ENCODE assay signal across 28 cellular contexts in genomic region chr22:44712962-44713361, GRCh38. TPM values are rescaled to one million over a fixed set of nuclear protein-coding genes. Genes with fewer than 3 reads are reported as not detected.
A peak's percentile ranks its signal among the peaks of the same experiment; 100 is the strongest.
DNase-seq lines count a peak whose midpoint lies in the region; ATAC-seq and TF ChIP-seq lines count a peak whose summit lies in the region.
"Had no signal": no experiment of that assay in that cellular context is flagged by ENCODE, and none has a peak within 500 bp of the region (broad histone marks: within the 10 kb centered on the region; RNA-seq: fewer than 3 reads in every experiment).

No MANE protein-coding gene starts in this region.

- no peaks in the 10 kb centered on the region for H3K27me3 ChIP-seq in Caco-2 (replicated peaks; ENCODE audit: control insufficient read depth, insufficient read depth, low read length)
- H3K27me3 ChIP-seq: BE2C, SJCRH30 had no signal

- peaks cover 47% of the 10 kb centered on the region for H3K4me1 Mint-ChIP-seq in activated CD8-positive, alpha-beta T cell treated with anti-CD3 and anti-CD28 coated beads, Interleukin-2, amount 10 ng/mL, durations not matched to agents 7 days and 5 days (ENCODE audit: low read depth)
- peaks cover 33% of the 10 kb centered on the region for H3K4me1 Mint-ChIP-seq in activated CD8-positive, alpha-beta T cell treated with anti-CD3 and anti-CD28 coated beads for 36 hours (ENCODE audit: low read depth)
- peaks cover 10% of the 10 kb centered on the region for H3K4me1 Mint-ChIP-seq in Caco-2 (ENCODE audit: low read depth, unreplicated experiment)
- H3K4me1 Mint-ChIP-seq in naive thymus-derived CD8-positive, alpha-beta T cell, result peaks cover 23 to 55% (median 51%) of the 10 kb centered on the region in 4 donors
- peaks cover 45% of the 10 kb centered on the region for H3K4me1 Mint-ChIP-seq in stimulated activated memory B cell treated with anti-CD40 and anti-IgM and Interleukin-4, amounts not matched to agents 10 μg/mL and 1 μg/mL and 100 μg/mL, for 72 hours

- intact Hi-C loops in activated CD8-positive, alpha-beta T cell treated with anti-CD3 and anti-CD28 coated beads for 36 hours (cut with micrococcal nuclease), result no loop called here
- intact Hi-C loops in Caco-2 (cut with micrococcal nuclease; ENCODE audit: unreplicated experiment), result no loop called here

- H3K4me3 ChIP-seq in Caco-2 (ENCODE audit: low read depth, low read length), result no peak overlapping the region
- H3K4me3 ChIP-seq: HAP-1, SJCRH30 had no signal

- H3K9me3 ChIP-seq in Caco-2, result no peaks in the 10 kb centered on the region
- H3K9me3 ChIP-seq: BE2C, HAP-1, SJCRH30 had no signal

- peaks cover 6% of the 10 kb centered on the region for H3K36me3 Mint-ChIP-seq in activated CD8-positive, alpha-beta T cell treated with anti-CD3 and anti-CD28 coated beads, Interleukin-2, amount 10 ng/mL, durations not matched to agents 7 days and 5 days (ENCODE audit: low read depth)
- H3K36me3 Mint-ChIP-seq in activated CD8-positive, alpha-beta T cell treated with anti-CD3 and anti-CD28 coated beads for 36 hours (ENCODE audit: low read depth), result peaks cover 2% of the 10 kb centered on the region
- H3K36me3 Mint-ChIP-seq in Caco-2 (ENCODE audit: insufficient read depth, unreplicated experiment), result peaks cover 71% of the 10 kb centered on the region
- H3K36me3 Mint-ChIP-seq in naive thymus-derived CD8-positive, alpha-beta T cell, result peaks cover 0 to 39% (median 0%) of the 10 kb centered on the region in 3 donors
- no peaks in the 10 kb centered on the region for H3K36me3 Mint-ChIP-seq in stimulated activated memory B cell treated with anti-CD40 and anti-IgM and Interleukin-4, amounts not matched to agents 10 μg/mL and 1 μg/mL and 100 μg/mL, for 72 hours
- H3K36me3 Mint-ChIP-seq: IgD-negative memory B cell had no signal

- no peak for ATAC-seq in activated CD8-positive, alpha-beta T cell treated with anti-CD3 and anti-CD28 coated beads, Interleukin-2, amount 10 ng/mL, durations not matched to agents 7 days and 5 days
- no peak for ATAC-seq in activated CD8-positive, alpha-beta T cell treated with anti-CD3 and anti-CD28 coated beads for 36 hours
- ATAC-seq in naive thymus-derived CD8-positive, alpha-beta T cell, result no peak
- no peak for ATAC-seq in stimulated activated memory B cell treated with anti-CD40 and anti-IgM and Interleukin-4, amounts not matched to agents 10 μg/mL and 1 μg/mL and 100 μg/mL, for 72 hours
- no peak for ATAC-seq in HG02870 (IDR thresholded peaks at IDR 0.05; ENCODE audit: unreplicated experiment)
- ATAC-seq in HG02970 (IDR thresholded peaks at IDR 0.05; ENCODE audit: low FRiP score, unreplicated experiment), result no peak
- ATAC-seq: PC-3, SK-N-SH treated with all-trans-retinoic acid at 6 μM for 48 hours had no signal

- no peak for TF ChIP-seq CTCF in activated CD8-positive, alpha-beta T cell treated with anti-CD3 and anti-CD28 coated beads for 36 hours (IDR thresholded peaks at IDR 0.05)
- no peak for TF ChIP-seq CTCF in Caco-2 (IDR thresholded peaks at IDR 0.05; ENCODE audit: insufficient read depth in 1 of 2, low read depth in 1 of 2, low read length in 1 of 2, severe bottlenecking in 1 of 2, unreplicated experiment in 1 of 2)

- H3K9me3 Mint-ChIP-seq in activated CD8-positive, alpha-beta T cell treated with anti-CD3 and anti-CD28 coated beads, Interleukin-2, amount 10 ng/mL, durations not matched to agents 7 days and 5 days (ENCODE audit: insufficient read depth), result no peaks in the 10 kb centered on the region
- no peaks in the 10 kb centered on the region for H3K9me3 Mint-ChIP-seq in activated CD8-positive, alpha-beta T cell treated with anti-CD3 and anti-CD28 coated beads for 36 hours
- H3K9me3 Mint-ChIP-seq in Caco-2 (ENCODE audit: unreplicated experiment), result no peaks in the 10 kb centered on the region
- no peaks in the 10 kb centered on the region for H3K9me3 Mint-ChIP-seq in naive thymus-derived CD8-positive, alpha-beta T cell
- H3K9me3 Mint-ChIP-seq in stimulated activated memory B cell treated with anti-CD40 and anti-IgM and Interleukin-4, amounts not matched to agents 10 μg/mL and 1 μg/mL and 100 μg/mL, for 72 hours, result no peaks in the 10 kb centered on the region
- H3K9me3 Mint-ChIP-seq: CD4-positive, alpha-beta T cell; HFFc6; IgD-negative memory B cell had no signal

- no peak overlapping the region for H3K4me3 Mint-ChIP-seq in activated CD8-positive, alpha-beta T cell treated with anti-CD3 and anti-CD28 coated beads, Interleukin-2, amount 10 ng/mL, durations not matched to agents 7 days and 5 days
- no peak overlapping the region for H3K4me3 Mint-ChIP-seq in activated CD8-positive, alpha-beta T cell treated with anti-CD3 and anti-CD28 coated beads for 36 hours
- no peak overlapping the region for H3K4me3 Mint-ChIP-seq in Caco-2 (ENCODE audit: unreplicated experiment)
- H3K4me3 Mint-ChIP-seq in naive thymus-derived CD8-positive, alpha-beta T cell, result peak overlapping the region in 1 of 10 donors; percentile 85
- H3K4me3 Mint-ChIP-seq in stimulated activated memory B cell treated with anti-CD40 and anti-IgM and Interleukin-4, amounts not matched to agents 10 μg/mL and 1 μg/mL and 100 μg/mL, for 72 hours, result no peak overlapping the region
- H3K4me3 Mint-ChIP-seq: CD4-positive, alpha-beta T cell; HFFc6 had no signal

- no TSS peak for BruUV-seq in Caco-2 (replicated peaks; lab: Mats Ljungman, UMichigan)

- no peaks in the 10 kb centered on the region; the same call in 1 of the 2 replicates for H3K36me3 ChIP-seq in Caco-2 (ENCODE audit: control insufficient read depth, insufficient read depth, low read length)
- H3K36me3 ChIP-seq: BE2C, HAP-1 had no signal

- H3K27ac Mint-ChIP-seq in activated CD8-positive, alpha-beta T cell treated with anti-CD3 and anti-CD28 coated beads, Interleukin-2, amount 10 ng/mL, durations not matched to agents 7 days and 5 days, result peak overlapping the region; percentile 43
- no peak overlapping the region for H3K27ac Mint-ChIP-seq in activated CD8-positive, alpha-beta T cell treated with anti-CD3 and anti-CD28 coated beads for 36 hours
- peak overlapping the region; percentile 50 for H3K27ac Mint-ChIP-seq in Caco-2 (ENCODE audit: unreplicated experiment)
- H3K27ac Mint-ChIP-seq in naive thymus-derived CD8-positive, alpha-beta T cell, result peak overlapping the region in 6 of 10 donors; percentile 5 to 87 (median 44)
- peak overlapping the region; percentile 81 for H3K27ac Mint-ChIP-seq in stimulated activated memory B cell treated with anti-CD40 and anti-IgM and Interleukin-4, amounts not matched to agents 10 μg/mL and 1 μg/mL and 100 μg/mL, for 72 hours
- H3K27ac Mint-ChIP-seq: CD4-positive, alpha-beta T cell; HFFc6; IgD-negative memory B cell had no signal

- no peaks in the 10 kb centered on the region for H3K27me3 Mint-ChIP-seq in activated CD8-positive, alpha-beta T cell treated with anti-CD3 and anti-CD28 coated beads, Interleukin-2, amount 10 ng/mL, durations not matched to agents 7 days and 5 days (ENCODE audit: low read depth)
- H3K27me3 Mint-ChIP-seq in activated CD8-positive, alpha-beta T cell treated with anti-CD3 and anti-CD28 coated beads for 36 hours, result no peaks in the 10 kb centered on the region
- H3K27me3 Mint-ChIP-seq in Caco-2 (ENCODE audit: insufficient read depth, unreplicated experiment), result no peaks in the 10 kb centered on the region
- no peaks in the 10 kb centered on the region for H3K27me3 Mint-ChIP-seq in naive thymus-derived CD8-positive, alpha-beta T cell
- H3K27me3 Mint-ChIP-seq in stimulated activated memory B cell treated with anti-CD40 and anti-IgM and Interleukin-4, amounts not matched to agents 10 μg/mL and 1 μg/mL and 100 μg/mL, for 72 hours, result no peaks in the 10 kb centered on the region
- H3K27me3 Mint-ChIP-seq: CD4-positive, alpha-beta T cell; IgD-negative memory B cell had no signal

- POLR2A ChIA-PET in activated CD8-positive, alpha-beta T cell treated with anti-CD3 and anti-CD28 coated beads, Interleukin-2, amount 10 ng/mL, durations not matched to agents 7 days and 5 days (lab: Charles Lee), result no interaction called here
- POLR2A ChIA-PET in activated CD8-positive, alpha-beta T cell treated with anti-CD3 and anti-CD28 coated beads for 36 hours (lab: Charles Lee), result interaction anchor here (1.1 to 1.5 kb wide), 2 partner anchors 18 to 219 kb away, joined by 3 to 5 read pairs; no protein-coding TSS in a partner anchor
- POLR2A ChIA-PET in Caco-2 (lab: Charles Lee), result no interaction called here
- POLR2A ChIA-PET in naive thymus-derived CD8-positive, alpha-beta T cell (lab: Charles Lee), result interaction anchor here (0.7 kb wide), 1 partner anchor 16 kb away, joined by 3 read pairs; no protein-coding TSS in a partner anchor

- H3K4me1 ChIP-seq in Caco-2, result peaks cover 31% of the 10 kb centered on the region
- H3K4me1 ChIP-seq: BE2C, HAP-1 had no signal

- CTCF ChIA-PET in activated CD8-positive, alpha-beta T cell treated with anti-CD3 and anti-CD28 coated beads, Interleukin-2, amount 10 ng/mL, durations not matched to agents 7 days and 5 days (lab: Charles Lee), result no interaction called here
- CTCF ChIA-PET in activated CD8-positive, alpha-beta T cell treated with anti-CD3 and anti-CD28 coated beads for 36 hours (lab: Charles Lee), result interaction anchor here (1.4 kb wide), 1 partner anchor 15 kb away, joined by 5 read pairs; no protein-coding TSS in a partner anchor
- CTCF ChIA-PET in Caco-2 (lab: Charles Lee), result no interaction called here

- no peak for DNase-seq in activated CD8-positive, alpha-beta T cell treated with anti-CD3 and anti-CD28 coated beads, Interleukin-2, amount 10 ng/mL, durations not matched to agents 7 days and 5 days
- no peak for DNase-seq in activated CD8-positive, alpha-beta T cell treated with anti-CD3 and anti-CD28 coated beads for 36 hours
- no peak for DNase-seq in Caco-2
- no peak for DNase-seq in naive thymus-derived CD8-positive, alpha-beta T cell
- DNase-seq in DMS153 treated with DMSO at 0.1 percent for 48 hours (lab: John Stamatoyannopoulos, UW; ENCODE audit: unreplicated experiment), result no peak
- DNase-seq: 8988T; ACHN; BE2C; Calu3; CD4-positive, alpha-beta T cell; DMS153; HFFc6; NCI-H1048; NCI-H1417; NCI-H1694; NCI-H2029 treated with DMSO at 0.1 percent for 48 hours; NCI-H446 treated with DMSO at 0.1 percent for 48 hours; NCI-H526; NCI-H82; NK-92 treated with Interleukin-12 subunit alpha and Interleukin-12 subunit beta, amount 100 ng/mL, for 24 hours; PC-3; SJCRH30 had no signal

RNA-seq across cellular contexts. Expression of gene PRR5, which starts 11.0 kb away (rescaled TPM):
- 10 to 100 TPM; 29.4 to 31.5 TPM for total RNA-seq in activated CD8-positive, alpha-beta T cell treated with anti-CD3 and anti-CD28 coated beads, Interleukin-2, amount 10 ng/mL, durations not matched to agents 7 days and 5 days
- total RNA-seq in activated CD8-positive, alpha-beta T cell treated with anti-CD3 and anti-CD28 coated beads for 36 hours, result 10 to 100 TPM; 26.8 to 27.3 TPM
- 74.8 and 82.8 TPM in 2 replicates for total RNA-seq in Caco-2 (2022)
- 10 to 100 TPM; 85.3 to 86.3 TPM for total RNA-seq in naive thymus-derived CD8-positive, alpha-beta T cell
- polyA plus RNA-seq in naive thymus-derived CD8-positive, alpha-beta T cell, result 100 to 1,000 TPM in 1 of 3 donors, 10 to 100 TPM in 2; 75.2 to 107 (median 83.3) TPM

RNA-seq across cellular contexts. Expression of gene ARHGAP8, which starts 39.4 kb away (rescaled TPM):
- 1 to 10 TPM in 1 of 2 experiments, under 1 TPM in 1; 0.39 to 1.2 TPM for total RNA-seq in activated CD8-positive, alpha-beta T cell treated with anti-CD3 and anti-CD28 coated beads, Interleukin-2, amount 10 ng/mL, durations not matched to agents 7 days and 5 days
- 1 to 10 TPM; 2.1 to 3.2 TPM for total RNA-seq in activated CD8-positive, alpha-beta T cell treated with anti-CD3 and anti-CD28 coated beads for 36 hours
- 81.5 and 90.5 TPM in 2 replicates for total RNA-seq in Caco-2 (2022)
- total RNA-seq in naive thymus-derived CD8-positive, alpha-beta T cell, result 1 to 10 TPM; 2.5 to 4.8 TPM
- polyA plus RNA-seq in naive thymus-derived CD8-positive, alpha-beta T cell, result under 1 TPM in 1 of 3 donors, not detected in 2; 0.19 TPM
- total RNA-seq: HFFc6 had no signal
- polyA plus RNA-seq: IgD-negative memory B cell had no signal

Comparison
In these comparisons a context has a peak if more than half of its experiments do, and no peak if none do; other contexts are left out.
1. POLR2A ChIA-PET loops: an anchor here in activated CD8-positive, alpha-beta T cell treated with anti-CD3 and anti-CD28 coated beads for 36 hours (1.1 to 1.5 kb wide) and naive thymus-derived CD8-positive, alpha-beta T cell (0.7 kb wide); none called in activated CD8-positive, alpha-beta T cell treated with anti-CD3 and anti-CD28 coated beads, Interleukin-2, amount 10 ng/mL, durations not matched to agents 7 days and 5 days and Caco-2.
2. RNA of gene ARHGAP8, which starts 39.4 kb away (total RNA-seq): 81.5 to 90.5 TPM in Caco-2; 2.5 to 4.8 TPM in naive thymus-derived CD8-positive, alpha-beta T cell, 2.1 to 3.2 TPM in activated CD8-positive, alpha-beta T cell treated with anti-CD3 and anti-CD28 coated beads for 36 hours and 0.39 to 1.2 TPM in activated CD8-positive, alpha-beta T cell treated with anti-CD3 and anti-CD28 coated beads, Interleukin-2, amount 10 ng/mL, durations not matched to agents 7 days and 5 days; every median in the first group is over 10 times any median in the second.